ENCODE assay signal across 1 cellular context in the genomic region with DNA sequence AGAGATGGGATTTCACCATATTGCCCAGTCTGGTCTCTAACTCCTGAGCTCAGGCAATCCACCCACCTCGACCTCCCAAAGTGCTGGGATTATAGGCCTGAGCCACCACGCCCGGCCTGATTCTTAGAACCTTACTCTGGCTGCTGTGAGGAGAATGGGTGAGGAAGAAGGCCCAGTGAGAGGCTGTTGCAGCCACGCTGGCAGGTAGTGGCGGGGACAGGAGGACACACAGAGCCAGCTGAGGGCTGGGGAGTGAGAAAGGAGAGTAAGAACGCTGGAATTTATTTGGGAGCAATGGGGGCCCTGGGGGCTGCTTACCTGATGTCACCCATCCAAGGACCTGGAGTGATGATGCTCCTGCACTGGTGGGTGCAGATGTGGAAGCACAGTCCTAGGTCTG.
TF ChIP-seq lines count a peak whose summit lies in the region.

No MANE protein-coding gene starts in this region.

TF ChIP-seq in H1, 55 proteins besides CTCF, POLR2A, EP300 and RAD21:
- no peak for TF ChIP-seq JUN (IDR thresholded peaks at IDR 0.05; ENCODE audit: low read depth, low read length)
- no peak for TF ChIP-seq CBX8 (IDR thresholded peaks at IDR 0.05; ENCODE audit: borderline replicate concordance, low read depth, low read length)
- TF ChIP-seq CHD2 (IDR thresholded peaks at IDR 0.05; ENCODE audit: low read length) = no peak
- no peak for TF ChIP-seq CEBPB (IDR thresholded peaks at IDR 0.05; ENCODE audit: low read depth, low read length)
- TF ChIP-seq POLR2AphosphoS5 (IDR thresholded peaks at IDR 0.05; ENCODE audit: low read depth, low read length) = no peak
- no peak for TF ChIP-seq NRF1 (IDR thresholded peaks at IDR 0.05; ENCODE audit: low read depth, low read length)
- no peak for TF ChIP-seq ATF3 (IDR thresholded peaks at IDR 0.05; ENCODE audit: insufficient read depth, low read depth, low read length)
- TF ChIP-seq PHF8 (conservative IDR thresholded peaks at IDR 0.05; ENCODE audit: low read depth, low read length) = no peak
- TF ChIP-seq, protein P1, sequence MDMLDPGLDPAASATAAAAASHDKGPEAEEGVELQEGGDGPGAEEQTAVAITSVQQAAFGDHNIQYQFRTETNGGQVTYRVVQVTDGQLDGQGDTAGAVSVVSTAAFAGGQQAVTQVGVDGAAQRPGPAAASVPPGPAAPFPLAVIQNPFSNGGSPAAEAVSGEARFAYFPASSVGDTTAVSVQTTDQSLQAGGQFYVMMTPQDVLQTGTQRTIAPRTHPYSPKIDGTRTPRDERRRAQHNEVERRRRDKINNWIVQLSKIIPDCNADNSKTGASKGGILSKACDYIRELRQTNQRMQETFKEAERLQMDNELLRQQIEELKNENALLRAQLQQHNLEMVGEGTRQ (IDR thresholded peaks at IDR 0.05; ENCODE audit: low read length) = no peak
- no peak for TF ChIP-seq RNF2 (IDR thresholded peaks at IDR 0.05; ENCODE audit: borderline replicate concordance, low read depth, low read length, missing control alignments, poor library complexity, severe bottlenecking)
- no peak for TF ChIP-seq CTBP2 (IDR thresholded peaks at IDR 0.05; ENCODE audit: borderline replicate concordance, insufficient read depth, insufficient read length, low read length)
- no peak for TF ChIP-seq JUND (IDR thresholded peaks at IDR 0.05; ENCODE audit: low read length)
- TF ChIP-seq SIX5 (IDR thresholded peaks at IDR 0.05; ENCODE audit: low read depth, low read length) = no peak
- TF ChIP-seq TEAD4 (IDR thresholded peaks at IDR 0.05; ENCODE audit: low read depth, low read length) = no peak
